In the genomic region with DNA sequence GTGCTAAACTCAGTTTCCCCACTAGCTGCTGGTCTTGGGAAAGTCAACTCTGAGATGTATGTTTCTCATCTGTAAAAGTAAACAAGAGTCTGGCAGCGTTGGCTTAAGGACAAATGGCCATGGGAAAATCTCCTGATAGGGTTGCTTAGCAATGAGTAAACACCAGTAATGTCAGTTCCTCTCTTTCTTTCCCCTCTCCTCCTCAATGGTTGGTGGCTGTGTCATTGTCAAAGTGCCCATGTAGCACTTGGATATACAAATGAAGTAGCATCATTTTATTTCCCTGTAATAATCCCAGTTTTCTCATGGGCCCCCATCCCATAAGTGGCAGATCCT, we compare ENCODE assay signal across 13 cellular contexts. TPM values are rescaled to one million over a fixed set of nuclear protein-coding genes. Genes with fewer than 3 reads are reported as not detected.
DNase-seq lines count a peak whose midpoint lies in the region; FAIRE-seq and TF ChIP-seq lines count a peak whose summit lies in the region.
"Had no signal": no experiment of that assay in that cellular context is flagged by ENCODE, and none has a peak within 500 bp of the region (broad histone marks: within the 10 kb centered on the region; RNA-seq: fewer than 3 reads in every experiment).

No MANE protein-coding gene starts in this region.

- intact Hi-C loops in endothelial cell of umbilical vein (cut with micrococcal nuclease) (loop anchor here (2.0 to 10.0 kb wide), 3 partner anchors 103 to 1677 kb away; no protein-coding TSS in a partner anchor), breast epithelium (cut with DNase I; ENCODE audit: low total_unique reads) (no loop called here)

- no peak for TF ChIP-seq CTCF in endothelial cell of umbilical vein (IDR thresholded peaks at IDR 0.05; ENCODE audit: extremely low read depth in 1 of 2, insufficient read depth in 1 of 2, low read depth in 1 of 2, low read length in 2 of 2)
- TF ChIP-seq CTCF in osteoblast (IDR thresholded peaks at IDR 0.05; ENCODE audit: extremely low read depth, low read depth, low read length) = no peak
- TF ChIP-seq CTCF in breast epithelium (IDR thresholded peaks at IDR 0.05) = no peak

- H3K4me3 ChIP-seq in endothelial cell of umbilical vein (replicated peaks in 1 of 3; ENCODE audit: insufficient read depth in 1 of 3, low read depth in 1 of 3, low read length in 3 of 3) (no peak overlapping the region), osteoblast (ENCODE audit: insufficient read depth, low read length) (no peak overlapping the region), breast epithelium (no peak overlapping the region)
- H3K4me3 ChIP-seq: tibial artery had no signal

- no peaks in the 10 kb centered on the region for H3K36me3 ChIP-seq in endothelial cell of umbilical vein (ENCODE audit: control insufficient read depth in 2 of 2, extremely low read depth in 1 of 2, insufficient read depth in 2 of 2, low read length in 2 of 2)
- H3K36me3 ChIP-seq in osteoblast (ENCODE audit: insufficient read depth, low read length) = no peaks in the 10 kb centered on the region
- no peaks in the 10 kb centered on the region for H3K36me3 ChIP-seq in breast epithelium
- H3K36me3 ChIP-seq: tibial artery had no signal

- CTCF ChIA-PET in endothelial cell of umbilical vein (lab: Charles Lee) = interaction anchor here (0.6 to 3.2 kb wide), 9 partner anchors 9 to 1484 kb away, joined by 3 to 20 read pairs (median 6); no protein-coding TSS in a partner anchor
- CTCF ChIA-PET in HEK293T (lab: Yijun Ruan, JAX) = interaction anchor here (0.6 to 1.5 kb wide), 5 partner anchors 18 to 238 kb away, joined by 3 to 8 read pairs (median 4); no protein-coding TSS in a partner anchor

- H3K27ac ChIP-seq in endothelial cell of umbilical vein (ENCODE audit: insufficient read depth, low read depth, low read length) (no peak overlapping the region), osteoblast (ENCODE audit: low read depth, low read length) (no peak overlapping the region), breast epithelium (no peak overlapping the region)
- H3K27ac ChIP-seq: epithelial cell of prostate, tibial artery had no signal

- H3K9me3 ChIP-seq in endothelial cell of umbilical vein (replicated peaks; ENCODE audit: control insufficient read depth, insufficient read depth, low read length) (no peaks in the 10 kb centered on the region), osteoblast (ENCODE audit: low read depth, low read length) (no peaks in the 10 kb centered on the region), breast epithelium (no peaks in the 10 kb centered on the region)
- H3K9me3 ChIP-seq: tibial artery had no signal

- no peak overlapping the region for H3K4me2 ChIP-seq in endothelial cell of umbilical vein (ENCODE audit: insufficient read depth, low read length)
- peak overlapping the region; percentile 58 for H3K4me2 ChIP-seq in osteoblast (ENCODE audit: insufficient read depth, low read length)

- H2AFZ ChIP-seq in endothelial cell of umbilical vein (ENCODE audit: low read depth, low read length) = no peak overlapping the region
- H2AFZ ChIP-seq in osteoblast (ENCODE audit: low read length) = no peak overlapping the region

- no TSS peak for BruUV-seq in endothelial cell of umbilical vein (replicated peaks; lab: Mats Ljungman, UMichigan)

- H3K9ac ChIP-seq in endothelial cell of umbilical vein (replicated peaks; ENCODE audit: extremely low read depth, insufficient read depth, low read length) = no peak overlapping the region

- no peaks in the 10 kb centered on the region for H3K9me1 ChIP-seq in endothelial cell of umbilical vein (replicated peaks; ENCODE audit: control insufficient read depth, extremely low read depth, insufficient read depth, low read length)

- TF ChIP-seq POLR2A in endothelial cell of umbilical vein (IDR thresholded peaks at IDR 0.05; ENCODE audit: low read depth, low read length) (no peak), breast epithelium (IDR thresholded peaks at IDR 0.05) (no peak)

- no peak for FAIRE-seq in endothelial cell of umbilical vein (lab: Jason Lieb, UNC)
- FAIRE-seq: A204.1 had no signal

- H3K4me1 ChIP-seq in endothelial cell of umbilical vein (ENCODE audit: control insufficient read depth, extremely low read depth, insufficient read depth, low read length) = no peaks in the 10 kb centered on the region
- H3K4me1 ChIP-seq in osteoblast (ENCODE audit: insufficient read depth, low read length) = peaks cover 15% of the 10 kb centered on the region
- no peaks in the 10 kb centered on the region for H3K4me1 ChIP-seq in breast epithelium

- POLR2A ChIA-PET in endothelial cell of umbilical vein (lab: Charles Lee) = no interaction called here
- POLR2A ChIA-PET in HEK293T (lab: Yijun Ruan, JAX) = no interaction called here

- H3K79me2 ChIP-seq in endothelial cell of umbilical vein (ENCODE audit: control insufficient read depth, insufficient read depth, low read length) (no peaks in the 10 kb centered on the region), osteoblast (ENCODE audit: insufficient read depth, low read length) (no peaks in the 10 kb centered on the region)

- dilution Hi-C loops in endothelial cell of umbilical vein (cut with MboI; ENCODE audit: extremely low pct_ligation_motif_present, low sequenced_read_pairs) = no loop called here

- peak; percentile 37 for DNase-seq in NCI-H2196 (lab: John Stamatoyannopoulos, UW; ENCODE audit: unreplicated experiment)
- no peak for DNase-seq in NCI-H2196 treated with DMSO at 0.1 percent for 48 hours (lab: John Stamatoyannopoulos, UW; ENCODE audit: unreplicated experiment)
- DNase-seq in OCI-M1 (lab: John Stamatoyannopoulos, UW) = peak; percentile 38
- peak; percentile 58 for DNase-seq in endothelial cell of umbilical vein (ENCODE audit: low read depth, low spot score)
- no peak for DNase-seq in osteoblast (ENCODE audit: insufficient read length, low spot score, missing footprints)
- DNase-seq in stimulated activated naive CD4-positive, alpha-beta T cell treated with Interleukin-2 at 50 U/mL for 16 hours (lab: John Stamatoyannopoulos, UW) = no peak
- DNase-seq in breast epithelium (ENCODE audit: low spot score in 2 of 2) = no peak
- no peak for DNase-seq in HEK293T (ENCODE audit: extremely low spot score)

- H3K27me3 ChIP-seq in endothelial cell of umbilical vein (ENCODE audit: control insufficient read depth in 2 of 2, insufficient read depth in 2 of 2, low read length in 2 of 2) (no peaks in the 10 kb centered on the region), osteoblast (ENCODE audit: insufficient read depth, low read length) (peaks cover 6% of the 10 kb centered on the region), breast epithelium (no peaks in the 10 kb centered on the region)

- H4K20me1 ChIP-seq in endothelial cell of umbilical vein (replicated peaks; ENCODE audit: control insufficient read depth, extremely low read depth, insufficient read depth, low read length) = no peaks in the 10 kb centered on the region
- no peaks in the 10 kb centered on the region for H4K20me1 ChIP-seq in osteoblast (ENCODE audit: insufficient read depth, low read length)

TF ChIP-seq in endothelial cell of umbilical vein, 7 proteins besides CTCF, POLR2A, EP300 and RAD21 (continues in another document):
- no peak for TF ChIP-seq JUN (IDR thresholded peaks at IDR 0.05; ENCODE audit: borderline replicate concordance, insufficient read depth, insufficient read length, low read depth)
- TF ChIP-seq MYC (IDR thresholded peaks at IDR 0.05; ENCODE audit: low read depth, low read length) = no peak
- TF ChIP-seq FOS (IDR thresholded peaks at IDR 0.05; ENCODE audit: borderline replicate concordance, insufficient read depth, low read length) = no peak
- no peak for TF ChIP-seq EZH2 (IDR thresholded peaks at IDR 0.05; ENCODE audit: borderline replicate concordance, low read depth, low read length, severe bottlenecking)
- TF ChIP-seq GATA2 (IDR thresholded peaks at IDR 0.05; ENCODE audit: insufficient read depth, insufficient read length, low read depth, low read length) = no peak

TF ChIP-seq in HEK293T, 16 proteins besides CTCF, POLR2A, EP300 and RAD21:
- TF ChIP-seq NFRKB (IDR thresholded peaks at IDR 0.05) = no peak

RNA-seq across cellular contexts. Expression of a gene that starts 2.2 kb away (rescaled TPM):
- not detected in 2 replicates for total RNA-seq in endothelial cell of umbilical vein
- not detected in 2 replicates for polyA plus RNA-seq in endothelial cell of umbilical vein
- polyA plus RNA-seq in endothelial cell of umbilical vein (2011; cell fraction: cytosol; rRNA removed) = not detected in 2 replicates
- polyA plus RNA-seq in endothelial cell of umbilical vein (2011; cell fraction: nucleus; rRNA removed) = not detected in 2 replicates
- polyA plus RNA-seq in endothelial cell of umbilical vein (2012) = not detected in 2 replicates
- not detected in 2 replicates for polyA minus RNA-seq in endothelial cell of umbilical vein
- not detected for polyA minus RNA-seq in endothelial cell of umbilical vein (2011; cell fraction: cytosol; rRNA and poly(A)+ RNA removed)
- not detected in 2 replicates for polyA minus RNA-seq in endothelial cell of umbilical vein (2011; cell fraction: nucleus; rRNA and poly(A)+ RNA removed)
- not detected in 2 replicates for total RNA-seq in osteoblast
- total RNA-seq in breast epithelium = 10 to 100 TPM in 2 of 3 donors, not detected in 1; 11.3 to 22.9 TPM
- total RNA-seq: activated CD8-positive, alpha-beta memory T cell treated with anti-CD3 and anti-CD28 coated beads for 36 hours; osteocyte had no signal

RNA-seq across cellular contexts. Expression of a gene that starts 33.2 kb away (rescaled TPM):
- not detected in 2 replicates for total RNA-seq in endothelial cell of umbilical vein
- polyA plus RNA-seq in endothelial cell of umbilical vein = not detected in 2 replicates
- not detected in 2 replicates for polyA plus RNA-seq in endothelial cell of umbilical vein (2011; cell fraction: cytosol; rRNA removed)
- not detected in 2 replicates for polyA plus RNA-seq in endothelial cell of umbilical vein (2011; cell fraction: nucleus; rRNA removed)
- polyA plus RNA-seq in endothelial cell of umbilical vein (2012) = not detected in 2 replicates
- polyA minus RNA-seq in endothelial cell of umbilical vein = not detected in 2 replicates
- not detected for polyA minus RNA-seq in endothelial cell of umbilical vein (2011; cell fraction: cytosol; rRNA and poly(A)+ RNA removed)
- not detected in 2 replicates for polyA minus RNA-seq in endothelial cell of umbilical vein (2011; cell fraction: nucleus; rRNA and poly(A)+ RNA removed)
- total RNA-seq in osteoblast = not detected in 2 replicates
- total RNA-seq in breast epithelium = not detected
- total RNA-seq: activated CD8-positive, alpha-beta memory T cell treated with anti-CD3 and anti-CD28 coated beads for 36 hours; osteocyte had no signal

Comparison
In these comparisons a context has a peak if more than half of its experiments do, and no peak if none do; other contexts are left out.
1. DNase-seq: peak in NCI-H2196 (single experiment), OCI-M1 (single experiment) and endothelial cell of umbilical vein (single experiment); none in NCI-H2196 treated with DMSO at 0.1 percent for 48 hours (single experiment), osteoblast (single experiment), stimulated activated naive CD4-positive, alpha-beta T cell treated with Interleukin-2 at 50 U/mL for 16 hours (single experiment), breast epithelium (0 of 2) and HEK293T (single experiment).